ENCODE assay signal across 8 cellular contexts in genomic region chr14:101875726-101876268, GRCh38.
DNase-seq lines count a peak whose midpoint lies in the region; ATAC-seq and TF ChIP-seq lines count a peak whose summit lies in the region.

No MANE protein-coding gene starts in this region.

- no peak overlapping the region for H3K4me3 ChIP-seq in neutrophil (ENCODE audit: low read depth in 1 of 2, low read length in 1 of 2)

- H3K36me3 Mint-ChIP-seq in activated CD4-positive, alpha-beta memory T cell treated with anti-CD3 and anti-CD28 coated beads for 36 hours = peaks cover 16% of the 10 kb centered on the region

- no peaks in the 10 kb centered on the region for H3K27me3 ChIP-seq in neutrophil

- CTCF ChIA-PET in activated CD4-positive, alpha-beta memory T cell treated with anti-CD3 and anti-CD28 coated beads for 36 hours (lab: Charles Lee) = interaction anchor here (1.6 to 2.7 kb wide), 3 partner anchors 17 to 168 kb away, joined by 6 to 9 read pairs (median 6); no protein-coding TSS in a partner anchor

- POLR2A ChIA-PET in activated CD4-positive, alpha-beta memory T cell treated with anti-CD3 and anti-CD28 coated beads for 36 hours (lab: Charles Lee) = interaction anchor here (0.8 to 1.7 kb wide), 3 partner anchors 16 to 62 kb away, joined by 3 to 7 read pairs (median 3); no protein-coding TSS in a partner anchor

- H3K9me3 Mint-ChIP-seq in activated CD4-positive, alpha-beta memory T cell treated with anti-CD3 and anti-CD28 coated beads for 36 hours = no peaks in the 10 kb centered on the region

- peaks cover 10% of the 10 kb centered on the region for H3K36me3 ChIP-seq in neutrophil

- H3K4me1 Mint-ChIP-seq in activated CD4-positive, alpha-beta memory T cell treated with anti-CD3 and anti-CD28 coated beads for 36 hours (ENCODE audit: low read depth) = peaks cover 90% of the 10 kb centered on the region

- intact Hi-C loops in activated CD4-positive, alpha-beta memory T cell treated with anti-CD3 and anti-CD28 coated beads for 36 hours (cut with micrococcal nuclease) = loop anchor here (1.0 to 10.0 kb wide), 8 partner anchors 13 to 1498 kb away; partner anchors contain the start of genes PPP2R5C and WDR25

- no peaks in the 10 kb centered on the region for H3K27me3 Mint-ChIP-seq in activated CD4-positive, alpha-beta memory T cell treated with anti-CD3 and anti-CD28 coated beads for 36 hours

- peak overlapping the region; percentile 73 for H3K27ac ChIP-seq in neutrophil

- no peak for TF ChIP-seq CTCF in neutrophil (IDR thresholded peaks at IDR 0.05)

- H3K27ac Mint-ChIP-seq in activated CD4-positive, alpha-beta memory T cell treated with anti-CD3 and anti-CD28 coated beads for 36 hours = peak overlapping the region; percentile 84

- H3K9me3 ChIP-seq in neutrophil = no peaks in the 10 kb centered on the region

- H3K4me3 Mint-ChIP-seq in activated CD4-positive, alpha-beta memory T cell treated with anti-CD3 and anti-CD28 coated beads for 36 hours = peak overlapping the region; percentile 58

- no peak for DNase-seq in activated CD4-positive, alpha-beta memory T cell treated with anti-CD3 and anti-CD28 coated beads for 36 hours
- DNase-seq in epidermal melanocyte (ENCODE audit: insufficient read length, low spot score) (no peak), AG08395 (ENCODE audit: low spot score) (no peak)
- no peak for DNase-seq in activated CD8-positive, alpha-beta memory T cell treated with anti-CD3 and anti-CD28 coated beads, Interleukin-2, amount 50 U/mL, for 48 hours
- no peak for DNase-seq in stimulated activated CD4-positive, alpha-beta T cell treated with anti-CD3 and anti-CD28 coated beads, Interleukin-12 subunit alpha, Interleukin-12 subunit beta, amount 100 ng/mL, for 4 hours

- peak; percentile 11 for ATAC-seq in GM19023 (IDR thresholded peaks at IDR 0.05; ENCODE audit: unreplicated experiment)
- peak; percentile 37 for ATAC-seq in HG02840 (IDR thresholded peaks at IDR 0.05; ENCODE audit: low FRiP score, unreplicated experiment)

- peaks cover 14 to 23% of the 10 kb centered on the region in 2 experiments for H3K4me1 ChIP-seq in neutrophil (ENCODE audit: control insufficient read depth in 1 of 2, insufficient read depth in 1 of 2, low read depth in 1 of 2, low read length in 1 of 2)
